1 cellular context compared by ENCODE assay signal in the genomic region with DNA sequence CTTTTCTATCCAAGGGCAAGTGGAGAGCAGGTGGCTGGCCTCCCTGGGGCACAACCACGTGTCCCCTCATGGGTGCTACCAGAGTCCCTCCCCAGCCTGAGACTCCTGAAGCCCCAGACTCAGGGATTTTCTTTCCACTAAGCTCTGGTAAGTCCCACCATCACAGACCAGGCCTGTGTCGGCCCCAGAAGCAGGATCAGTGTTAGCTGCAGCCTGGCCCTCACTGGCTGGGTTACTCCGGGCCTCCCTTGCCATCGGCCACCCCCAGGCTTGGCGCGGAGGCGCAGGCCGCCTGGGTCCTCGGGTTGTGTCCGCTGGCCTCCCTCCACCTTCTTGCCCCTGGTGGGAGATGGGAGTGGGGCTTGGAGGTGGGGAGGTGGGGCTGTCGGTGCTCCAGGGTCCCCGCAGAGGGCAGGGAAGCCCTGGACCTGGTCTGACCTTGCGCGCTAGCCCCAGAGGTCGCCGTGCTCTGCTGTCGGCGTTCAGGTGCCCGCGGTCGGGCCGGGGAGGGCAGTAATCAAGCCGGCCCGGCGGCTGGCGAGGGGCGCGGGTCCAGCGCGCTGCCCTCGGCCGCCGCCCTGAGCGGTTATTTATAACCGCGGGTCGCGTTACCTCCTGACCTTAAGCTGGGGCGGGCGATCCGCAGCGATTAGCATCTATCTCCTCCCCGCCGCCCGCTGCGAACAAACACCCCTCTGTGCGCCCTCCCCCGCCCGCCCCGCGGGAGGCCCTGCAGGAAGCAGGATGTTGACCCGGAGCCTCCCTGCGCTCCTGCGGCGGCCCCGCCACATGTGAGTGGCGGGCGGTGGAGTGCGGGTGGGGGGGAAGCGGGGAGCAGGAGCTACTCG.
TF ChIP-seq lines count a peak whose summit lies in the region.

No MANE protein-coding gene starts in this region.

TF ChIP-seq in HepG2, 621 proteins besides CTCF, POLR2A, EP300 and RAD21 (continued from another document and continues in another):
- TF ChIP-seq SPEN (CRISPR knock-in tag; IDR thresholded peaks at IDR 0.05; ENCODE audit: low read depth), result peak; percentile 97
- TF ChIP-seq ZNF264 (CRISPR knock-in tag; IDR thresholded peaks at IDR 0.05), result peak; percentile 37
- peak; percentile 94 for TF ChIP-seq ZSCAN31 (CRISPR knock-in tag; IDR thresholded peaks at IDR 0.05; ENCODE audit: low read depth)
- peak; percentile 43; the same call in 1 of the 2 replicates for TF ChIP-seq SNAPC2 (CRISPR knock-in tag; IDR thresholded peaks at IDR 0.05)
- TF ChIP-seq ZBTB38 (CRISPR knock-in tag; IDR thresholded peaks at IDR 0.05), result peak; percentile 96
- TF ChIP-seq ZBTB39 (CRISPR knock-in tag; IDR thresholded peaks at IDR 0.05), result peak; percentile 86
- TF ChIP-seq ETV6 (CRISPR knock-in tag; conservative IDR thresholded peaks at IDR 0.05), result peak; percentile 97
- TF ChIP-seq IRF2 (CRISPR knock-in tag; IDR thresholded peaks at IDR 0.05), result peak; percentile 95
- peak; percentile 88 for TF ChIP-seq TFDP2 (CRISPR knock-in tag; IDR thresholded peaks at IDR 0.05)
- TF ChIP-seq ZNF496 (CRISPR knock-in tag; IDR thresholded peaks at IDR 0.05; ENCODE audit: insufficient replicate concordance), result no peak
- peak; percentile 100 for TF ChIP-seq ETV5 (CRISPR knock-in tag; IDR thresholded peaks at IDR 0.05; ENCODE audit: borderline replicate concordance)
- peak; percentile 92 for TF ChIP-seq ZNF883 (CRISPR knock-in tag; IDR thresholded peaks at IDR 0.05; ENCODE audit: not compliant biosample characterization)
- TF ChIP-seq ZSCAN25 (CRISPR knock-in tag; IDR thresholded peaks at IDR 0.05), result peak; percentile 95
- TF ChIP-seq YEATS4 (CRISPR knock-in tag; IDR thresholded peaks at IDR 0.05; ENCODE audit: borderline replicate concordance), result peak; percentile 94; the same call in 1 of the 2 replicates
- TF ChIP-seq ZNF558 (CRISPR knock-in tag; IDR thresholded peaks at IDR 0.05; ENCODE audit: borderline replicate concordance), result peak; percentile 96; the same call in 1 of the 2 replicates
- TF ChIP-seq ZBTB42 (CRISPR knock-in tag; IDR thresholded peaks at IDR 0.05), result peak; percentile 58; the same call in 1 of the 2 replicates
- TF ChIP-seq, protein P1, sequence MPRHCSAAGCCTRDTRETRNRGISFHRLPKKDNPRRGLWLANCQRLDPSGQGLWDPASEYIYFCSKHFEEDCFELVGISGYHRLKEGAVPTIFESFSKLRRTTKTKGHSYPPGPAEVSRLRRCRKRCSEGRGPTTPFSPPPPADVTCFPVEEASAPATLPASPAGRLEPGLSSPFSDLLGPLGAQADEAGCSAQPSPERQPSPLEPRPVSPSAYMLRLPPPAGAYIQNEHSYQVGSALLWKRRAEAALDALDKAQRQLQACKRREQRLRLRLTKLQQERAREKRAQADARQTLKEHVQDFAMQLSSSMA (CRISPR knock-in tag; IDR thresholded peaks at IDR 0.05), result peak; percentile 92
- peak; percentile 52; the same call in 1 of the 2 replicates for TF ChIP-seq ZNF619 (CRISPR knock-in tag; IDR thresholded peaks at IDR 0.05)
- peak; percentile 80 for TF ChIP-seq PRDM15 (CRISPR knock-in tag; IDR thresholded peaks at IDR 0.05)
- peak; percentile 85 for TF ChIP-seq SIX4 (CRISPR knock-in tag; IDR thresholded peaks at IDR 0.05)
- TF ChIP-seq ZBTB44 (CRISPR knock-in tag; IDR thresholded peaks at IDR 0.05), result no peak; the same call in 1 of the 2 replicates
- peak; percentile 51; the same call in 1 of the 2 replicates for TF ChIP-seq KDM4B (CRISPR knock-in tag; IDR thresholded peaks at IDR 0.05)
- TF ChIP-seq ZNF7 (CRISPR knock-in tag; IDR thresholded peaks at IDR 0.05), result no peak
- peak; percentile 73; the same call in 1 of the 2 replicates for TF ChIP-seq ZFP82 (CRISPR knock-in tag; IDR thresholded peaks at IDR 0.05; ENCODE audit: borderline replicate concordance)
- no peak; the same call in 1 of the 2 replicates for TF ChIP-seq ZBTB3 (CRISPR knock-in tag; IDR thresholded peaks at IDR 0.05; ENCODE audit: borderline replicate concordance, low read depth)
- peak; percentile 40 for TF ChIP-seq TOE1 (CRISPR knock-in tag; IDR thresholded peaks at IDR 0.05)
- TF ChIP-seq ZNF556 (CRISPR knock-in tag; IDR thresholded peaks at IDR 0.05; ENCODE audit: borderline replicate concordance), result peak; percentile 92
- TF ChIP-seq ZNF775 (CRISPR knock-in tag; IDR thresholded peaks at IDR 0.05; ENCODE audit: borderline replicate concordance), result peak; percentile 60; the same call in 1 of the 2 replicates
- TF ChIP-seq NCOA1 (CRISPR knock-in tag; IDR thresholded peaks at IDR 0.05), result peak; percentile 98
- TF ChIP-seq ZNF724P (CRISPR knock-in tag; IDR thresholded peaks at IDR 0.05; ENCODE audit: borderline replicate concordance), result no peak
- TF ChIP-seq ZNF274 (CRISPR knock-in tag; IDR thresholded peaks at IDR 0.05), result peak; percentile 87; the same call in 1 of the 2 replicates
- TF ChIP-seq ZNF251 (CRISPR knock-in tag; IDR thresholded peaks at IDR 0.05), result no peak
- peak; percentile 82 for TF ChIP-seq ZFP90 (CRISPR knock-in tag; IDR thresholded peaks at IDR 0.05; ENCODE audit: borderline replicate concordance)
- TF ChIP-seq ZBTB21 (CRISPR knock-in tag; IDR thresholded peaks at IDR 0.05), result no peak
- no peak for TF ChIP-seq ZNF484 (CRISPR knock-in tag; IDR thresholded peaks at IDR 0.05; ENCODE audit: borderline replicate concordance, low read depth)
- peak; percentile 80 to 91; a peak in 3 of 4 replicates for TF ChIP-seq KLF16 (CRISPR knock-in tag; IDR thresholded peaks at IDR 0.05)
- TF ChIP-seq EED (CRISPR knock-in tag; IDR thresholded peaks at IDR 0.05), result 0 out of 2 replicates have a peak, but pooled peaks have one; percentile 22
- TF ChIP-seq ZNF546 (CRISPR knock-in tag; conservative IDR thresholded peaks at IDR 0.05), result peak; percentile 85; the same call in 1 of the 2 replicates
- no peak for TF ChIP-seq SMAD9 (CRISPR knock-in tag; IDR thresholded peaks at IDR 0.05)
- TF ChIP-seq ZNF143 (CRISPR knock-in tag; IDR thresholded peaks at IDR 0.05), result peak; percentile 63; the same call in 1 of the 2 replicates
- TF ChIP-seq ZNF609 (CRISPR knock-in tag; IDR thresholded peaks at IDR 0.05; ENCODE audit: borderline replicate concordance), result peak; percentile 99
- TF ChIP-seq NFIB (CRISPR knock-in tag; IDR thresholded peaks at IDR 0.05; ENCODE audit: borderline replicate concordance), result no peak
- peak; percentile 72; the same call in 1 of the 2 replicates for TF ChIP-seq GTF2F1 (IDR thresholded peaks at IDR 0.05; ENCODE audit: low read length)
- TF ChIP-seq ZBTB10 (CRISPR knock-in tag; IDR thresholded peaks at IDR 0.05; ENCODE audit: borderline replicate concordance), result peak; percentile 85
